In the genomic region with DNA sequence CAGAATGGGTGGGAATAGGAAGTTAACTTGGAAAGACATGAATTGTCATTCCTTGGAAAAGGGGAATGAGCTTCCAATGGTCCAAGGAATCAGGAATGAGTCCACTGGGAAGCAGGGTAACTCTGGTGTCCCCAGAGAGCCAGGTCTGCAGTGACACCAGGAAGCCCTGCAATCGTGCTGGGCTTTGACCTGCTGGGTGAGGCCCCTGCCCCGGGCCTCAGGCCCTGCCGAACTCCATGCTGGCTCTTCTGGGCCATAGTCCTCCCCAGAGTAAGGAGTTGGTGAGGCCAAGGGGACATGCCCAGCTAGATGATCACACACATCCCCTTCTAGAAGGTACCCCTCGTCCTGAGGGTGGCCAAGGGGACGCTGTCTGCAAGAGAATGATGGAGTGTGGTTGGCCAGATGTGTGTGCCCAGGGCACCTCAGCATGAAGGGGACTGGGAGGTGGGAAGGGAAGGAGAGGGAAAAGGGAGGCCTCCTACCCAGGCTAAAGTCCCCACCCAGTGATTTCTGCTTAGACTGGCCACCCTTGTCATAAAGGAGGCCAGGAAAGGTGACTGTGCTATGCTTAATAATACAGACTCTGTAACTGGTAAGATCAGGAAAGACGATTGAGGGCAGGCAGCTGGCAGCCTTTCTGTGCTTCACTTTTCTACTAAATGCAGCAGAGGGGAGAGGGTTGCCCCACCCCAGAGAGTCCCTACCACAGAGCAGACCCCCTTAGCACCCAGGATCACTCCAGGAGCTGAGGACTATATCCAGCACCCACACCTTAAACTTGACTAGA, we compare ENCODE assay signal across 14 cellular contexts.
A peak's percentile ranks its signal among the peaks of the same experiment; 100 is the strongest.
DNase-seq lines count a peak whose midpoint lies in the region; ATAC-seq, FAIRE-seq and TF ChIP-seq lines count a peak whose summit lies in the region.
"Had no signal": no experiment of that assay in that cellular context is flagged by ENCODE, and none has a peak within 500 bp of the region (broad histone marks: within the 10 kb centered on the region; RNA-seq: fewer than 3 reads in every experiment).

No MANE protein-coding gene starts in this region.

- peak overlapping the region; percentile 38 for H3K27ac Mint-ChIP-seq in activated CD4-positive, alpha-beta memory T cell treated with anti-CD3 and anti-CD28 coated beads, Interleukin-2, amount 10 ng/mL, durations not matched to agents 7 days and 5 days
- no peak overlapping the region for H3K27ac Mint-ChIP-seq in activated CD4-positive, alpha-beta memory T cell treated with anti-CD3 and anti-CD28 coated beads for 36 hours

- H3K9ac ChIP-seq in adipocyte (ENCODE audit: low read length): no peak overlapping the region

- peaks cover 56% of the 10 kb centered on the region for H3K4me1 Mint-ChIP-seq in activated CD4-positive, alpha-beta memory T cell treated with anti-CD3 and anti-CD28 coated beads, Interleukin-2, amount 10 ng/mL, durations not matched to agents 7 days and 5 days
- H3K4me1 Mint-ChIP-seq in activated CD4-positive, alpha-beta memory T cell treated with anti-CD3 and anti-CD28 coated beads for 36 hours (ENCODE audit: low read depth): peaks cover 13% of the 10 kb centered on the region

- H3K9me3 Mint-ChIP-seq in activated CD4-positive, alpha-beta memory T cell treated with anti-CD3 and anti-CD28 coated beads, Interleukin-2, amount 10 ng/mL, durations not matched to agents 7 days and 5 days: no peaks in the 10 kb centered on the region
- no peaks in the 10 kb centered on the region for H3K9me3 Mint-ChIP-seq in activated CD4-positive, alpha-beta memory T cell treated with anti-CD3 and anti-CD28 coated beads for 36 hours
- H3K9me3 Mint-ChIP-seq: effector memory CD8-positive, alpha-beta T cell had no signal

- H3K36me3 ChIP-seq in adipocyte (ENCODE audit: control insufficient read depth, insufficient read depth, low read length, severe bottlenecking): no peaks in the 10 kb centered on the region
- no peaks in the 10 kb centered on the region for H3K36me3 ChIP-seq in lower lobe of right lung
- no peaks in the 10 kb centered on the region for H3K36me3 ChIP-seq in thoracic aorta

- DNase-seq in activated CD4-positive, alpha-beta memory T cell treated with anti-CD3 and anti-CD28 coated beads, Interleukin-2, amount 10 ng/mL, durations not matched to agents 7 days and 5 days: no peak
- no peak for DNase-seq in activated CD4-positive, alpha-beta memory T cell treated with anti-CD3 and anti-CD28 coated beads for 36 hours
- DNase-seq in adipocyte (ENCODE audit: low read depth): no peak
- DNase-seq in lower lobe of right lung: no peak
- no peak for DNase-seq in thoracic aorta (ENCODE audit: low spot score)
- no peak for DNase-seq in NCI-H345 (lab: John Stamatoyannopoulos, UW)
- no peak for DNase-seq in frontal cortex (ENCODE audit: low spot score in 2 of 2)
- DNase-seq: DMS79 treated with DMSO at 0.1 percent for 48 hours; effector memory CD8-positive, alpha-beta T cell; GOT3; NCI-H1092 treated with DMSO at 0.1 percent for 48 hours had no signal

- intact Hi-C loops in activated CD4-positive, alpha-beta memory T cell treated with anti-CD3 and anti-CD28 coated beads for 36 hours (cut with micrococcal nuclease): no loop called here
- intact Hi-C loops in lower lobe of right lung (cut with DNase I): no loop called here

- peak overlapping the region; percentile 53 for H3K27ac ChIP-seq in lower lobe of right lung
- peak overlapping the region; percentile 74 to 77 for H3K27ac ChIP-seq in thoracic aorta

- POLR2A ChIA-PET in activated CD4-positive, alpha-beta memory T cell treated with anti-CD3 and anti-CD28 coated beads, Interleukin-2, amount 10 ng/mL, durations not matched to agents 7 days and 5 days (lab: Charles Lee): interaction anchor here (6.4 kb wide), 1 partner anchor 8 kb away, joined by 33 read pairs; no protein-coding TSS in a partner anchor
- POLR2A ChIA-PET in activated CD4-positive, alpha-beta memory T cell treated with anti-CD3 and anti-CD28 coated beads for 36 hours (lab: Charles Lee): no interaction called here

- H3K4me3 Mint-ChIP-seq in activated CD4-positive, alpha-beta memory T cell treated with anti-CD3 and anti-CD28 coated beads, Interleukin-2, amount 10 ng/mL, durations not matched to agents 7 days and 5 days: no peak overlapping the region
- H3K4me3 Mint-ChIP-seq in activated CD4-positive, alpha-beta memory T cell treated with anti-CD3 and anti-CD28 coated beads for 36 hours: no peak overlapping the region

- H3K9me3 ChIP-seq in adipocyte (ENCODE audit: control insufficient read depth, low read length) (no peaks in the 10 kb centered on the region), lower lobe of right lung (no peaks in the 10 kb centered on the region), thoracic aorta (no peaks in the 10 kb centered on the region)

- ATAC-seq in lower lobe of right lung (no peak), thoracic aorta (ENCODE audit: insufficient number of reproducible peaks, low FRiP score, low read depth) (no peak), HG03439 (IDR thresholded peaks at IDR 0.05; ENCODE audit: unreplicated experiment) (no peak)
- ATAC-seq: effector memory CD8-positive, alpha-beta T cell had no signal

- H3K4me3 ChIP-seq in adipocyte (ENCODE audit: low read length) (peak overlapping the region; percentile 10), lower lobe of right lung (no peak overlapping the region), thoracic aorta (no peak overlapping the region)
- H3K4me3 ChIP-seq: GM12878 had no signal

- peaks cover 3% of the 10 kb centered on the region for H3K36me3 Mint-ChIP-seq in activated CD4-positive, alpha-beta memory T cell treated with anti-CD3 and anti-CD28 coated beads, Interleukin-2, amount 10 ng/mL, durations not matched to agents 7 days and 5 days (ENCODE audit: low read depth)
- H3K36me3 Mint-ChIP-seq in activated CD4-positive, alpha-beta memory T cell treated with anti-CD3 and anti-CD28 coated beads for 36 hours: no peaks in the 10 kb centered on the region

- CTCF ChIA-PET in activated CD4-positive, alpha-beta memory T cell treated with anti-CD3 and anti-CD28 coated beads, Interleukin-2, amount 10 ng/mL, durations not matched to agents 7 days and 5 days (lab: Charles Lee): no interaction called here
- CTCF ChIA-PET in activated CD4-positive, alpha-beta memory T cell treated with anti-CD3 and anti-CD28 coated beads for 36 hours (lab: Charles Lee): no interaction called here

- H3K27me3 Mint-ChIP-seq in activated CD4-positive, alpha-beta memory T cell treated with anti-CD3 and anti-CD28 coated beads, Interleukin-2, amount 10 ng/mL, durations not matched to agents 7 days and 5 days: peaks cover 6% of the 10 kb centered on the region
- H3K27me3 Mint-ChIP-seq in activated CD4-positive, alpha-beta memory T cell treated with anti-CD3 and anti-CD28 coated beads for 36 hours: no peaks in the 10 kb centered on the region
- H3K27me3 Mint-ChIP-seq: effector memory CD8-positive, alpha-beta T cell had no signal

- H3K4me1 ChIP-seq in adipocyte (ENCODE audit: control insufficient read depth, insufficient read depth, low read length) (peaks cover 18% of the 10 kb centered on the region), lower lobe of right lung (peaks cover 22% of the 10 kb centered on the region), thoracic aorta (ENCODE audit: control insufficient read depth in 1 of 2, low read depth in 2 of 2) (peaks cover 3 to 15% of the 10 kb centered on the region in 2 donors)

- FAIRE-seq in frontal cortex (lab: Jason Lieb, UNC): no peak
- FAIRE-seq: A204.1, GM12878 had no signal

- TF ChIP-seq CTCF in lower lobe of right lung (IDR thresholded peaks at IDR 0.05): no peak
- no peak for TF ChIP-seq CTCF in thoracic aorta (IDR thresholded peaks at IDR 0.05)

- H3K27me3 ChIP-seq in adipocyte (replicated peaks; ENCODE audit: control insufficient read depth, insufficient read depth, low read length): no peaks in the 10 kb centered on the region
- no peaks in the 10 kb centered on the region for H3K27me3 ChIP-seq in lower lobe of right lung (ENCODE audit: low read depth)
- no peaks in the 10 kb centered on the region for H3K27me3 ChIP-seq in thoracic aorta (replicated peaks; ENCODE audit: insufficient read depth)
